1 cellular context compared by ENCODE assay signal in the genomic region with DNA sequence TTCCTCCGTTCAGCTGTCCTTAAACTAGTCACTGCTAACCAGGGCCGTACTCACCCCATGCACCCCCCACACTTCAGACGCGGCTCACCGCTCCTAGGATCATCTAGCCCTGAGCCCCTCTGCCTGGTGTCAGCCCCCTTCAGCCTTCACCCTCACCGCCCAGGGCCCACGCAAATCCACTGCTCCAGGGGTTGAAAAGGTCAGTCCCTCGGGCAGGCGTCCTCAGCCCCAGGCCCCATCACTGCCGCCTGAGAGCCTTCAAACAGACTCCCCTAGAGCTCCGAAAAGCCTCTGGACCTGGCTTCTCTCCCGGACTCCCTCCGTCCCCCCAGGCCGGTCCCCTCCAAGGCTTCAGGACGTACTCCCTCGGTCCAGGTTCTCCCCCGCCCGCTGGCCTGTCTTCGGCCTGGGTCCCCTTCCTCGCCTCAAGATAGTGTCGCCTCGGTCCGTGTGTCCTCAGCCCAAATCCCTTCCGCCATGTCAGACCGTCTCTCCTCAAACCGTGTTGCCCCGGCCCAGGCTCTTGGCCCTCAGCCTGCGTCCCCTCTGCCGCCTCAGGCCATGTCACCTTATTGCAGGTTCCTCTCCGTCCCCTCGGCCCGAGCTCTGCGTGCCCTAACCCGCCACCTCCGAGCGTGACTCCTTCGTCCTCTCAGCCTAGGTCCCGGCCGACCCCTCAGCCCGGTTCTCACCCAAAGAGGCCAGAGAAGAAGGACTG.
TF ChIP-seq lines count a peak whose summit lies in the region.

No MANE protein-coding gene starts in this region.

TF ChIP-seq in K562, 482 proteins besides CTCF, POLR2A, EP300 and RAD21 (continued from another document and continues in another):
- TF ChIP-seq, protein P1, sequence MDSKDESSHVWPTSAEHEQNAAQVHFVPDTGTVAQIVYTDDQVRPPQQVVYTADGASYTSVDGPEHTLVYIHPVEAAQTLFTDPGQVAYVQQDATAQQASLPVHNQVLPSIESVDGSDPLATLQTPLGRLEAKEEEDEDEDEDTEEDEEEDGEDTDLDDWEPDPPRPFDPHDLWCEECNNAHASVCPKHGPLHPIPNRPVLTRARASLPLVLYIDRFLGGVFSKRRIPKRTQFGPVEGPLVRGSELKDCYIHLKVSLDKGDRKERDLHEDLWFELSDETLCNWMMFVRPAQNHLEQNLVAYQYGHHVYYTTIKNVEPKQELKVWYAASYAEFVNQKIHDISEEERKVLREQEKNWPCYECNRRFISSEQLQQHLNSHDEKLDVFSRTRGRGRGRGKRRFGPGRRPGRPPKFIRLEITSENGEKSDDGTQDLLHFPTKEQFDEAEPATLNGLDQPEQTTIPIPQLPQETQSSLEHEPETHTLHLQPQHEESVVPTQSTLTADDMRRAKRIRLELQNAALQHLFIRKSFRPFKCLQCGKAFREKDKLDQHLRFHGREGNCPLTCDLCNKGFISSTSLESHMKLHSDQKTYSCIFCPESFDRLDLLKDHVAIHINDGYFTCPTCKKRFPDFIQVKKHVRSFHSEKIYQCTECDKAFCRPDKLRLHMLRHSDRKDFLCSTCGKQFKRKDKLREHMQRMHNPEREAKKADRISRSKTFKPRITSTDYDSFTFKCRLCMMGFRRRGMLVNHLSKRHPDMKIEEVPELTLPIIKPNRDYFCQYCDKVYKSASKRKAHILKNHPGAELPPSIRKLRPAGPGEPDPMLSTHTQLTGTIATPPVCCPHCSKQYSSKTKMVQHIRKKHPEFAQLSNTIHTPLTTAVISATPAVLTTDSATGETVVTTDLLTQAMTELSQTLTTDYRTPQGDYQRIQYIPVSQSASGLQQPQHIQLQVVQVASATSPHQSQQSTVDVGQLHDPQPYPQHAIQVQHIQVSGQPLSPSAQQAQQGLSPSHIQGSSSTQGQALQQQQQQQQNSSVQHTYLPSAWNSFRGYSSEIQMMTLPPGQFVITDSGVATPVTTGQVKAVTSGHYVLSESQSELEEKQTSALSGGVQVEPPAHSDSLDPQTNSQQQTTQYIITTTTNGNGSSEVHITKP (IDR thresholded peaks at IDR 0.05; ENCODE audit: partially characterized antibody): no peak
- TF ChIP-seq HNRNPLL (IDR thresholded peaks at IDR 0.05; ENCODE audit: low read depth, low read length, poor library complexity, severe bottlenecking): no peak
- TF ChIP-seq KLF10 (CRISPR knock-in tag; IDR thresholded peaks at IDR 0.05): no peak
- no peak for TF ChIP-seq TRIM28 (IDR thresholded peaks at IDR 0.05)
- TF ChIP-seq ZNF507 (tag; conservative IDR thresholded peaks at IDR 0.05): no peak
- TF ChIP-seq TCF3 (CRISPR knock-in tag; IDR thresholded peaks at IDR 0.05): no peak
- TF ChIP-seq SMAD2 (IDR thresholded peaks at IDR 0.05; ENCODE audit: low read depth, low read length): no peak
- TF ChIP-seq, protein P2, sequence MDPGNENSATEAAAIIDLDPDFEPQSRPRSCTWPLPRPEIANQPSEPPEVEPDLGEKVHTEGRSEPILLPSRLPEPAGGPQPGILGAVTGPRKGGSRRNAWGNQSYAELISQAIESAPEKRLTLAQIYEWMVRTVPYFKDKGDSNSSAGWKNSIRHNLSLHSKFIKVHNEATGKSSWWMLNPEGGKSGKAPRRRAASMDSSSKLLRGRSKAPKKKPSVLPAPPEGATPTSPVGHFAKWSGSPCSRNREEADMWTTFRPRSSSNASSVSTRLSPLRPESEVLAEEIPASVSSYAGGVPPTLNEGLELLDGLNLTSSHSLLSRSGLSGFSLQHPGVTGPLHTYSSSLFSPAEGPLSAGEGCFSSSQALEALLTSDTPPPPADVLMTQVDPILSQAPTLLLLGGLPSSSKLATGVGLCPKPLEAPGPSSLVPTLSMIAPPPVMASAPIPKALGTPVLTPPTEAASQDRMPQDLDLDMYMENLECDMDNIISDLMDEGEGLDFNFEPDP (CRISPR knock-in tag; IDR thresholded peaks at IDR 0.05): no peak
- no peak for TF ChIP-seq PHF8 (IDR thresholded peaks at IDR 0.05; ENCODE audit: borderline replicate concordance, low read length)
- TF ChIP-seq ESRRB (CRISPR knock-in tag; IDR thresholded peaks at IDR 0.05; ENCODE audit: borderline replicate concordance): no peak
- peak in 1 of 2 experiments; percentile 18; a peak in 1 of 4 replicates for TF ChIP-seq HDAC1 (IDR thresholded peaks at IDR 0.05)
- no peak for TF ChIP-seq SMC3 (conservative IDR thresholded peaks at IDR 0.05; ENCODE audit: insufficient read depth, low read depth, low read length)
- TF ChIP-seq FOXK1 (CRISPR knock-in tag; IDR thresholded peaks at IDR 0.05; ENCODE audit: borderline replicate concordance): peak; percentile 87; the same call in 1 of the 2 replicates
- TF ChIP-seq CREM (IDR thresholded peaks at IDR 0.05; ENCODE audit: low read depth): no peak
- no peak for TF ChIP-seq HDAC2 (IDR thresholded peaks at IDR 0.05)
- no peak for TF ChIP-seq MAFF (IDR thresholded peaks at IDR 0.05; ENCODE audit: low read length)
- TF ChIP-seq GATAD2A (IDR thresholded peaks at IDR 0.05): no peak
- TF ChIP-seq CEBPG (CRISPR knock-in tag; IDR thresholded peaks at IDR 0.05): peak; percentile 36; the same call in 1 of the 2 replicates
- no peak for TF ChIP-seq CEBPG (tag; conservative IDR thresholded peaks at IDR 0.05 in 1 of 2, IDR thresholded peaks at IDR 0.05 in 1 of 2)
- TF ChIP-seq, protein P3, sequence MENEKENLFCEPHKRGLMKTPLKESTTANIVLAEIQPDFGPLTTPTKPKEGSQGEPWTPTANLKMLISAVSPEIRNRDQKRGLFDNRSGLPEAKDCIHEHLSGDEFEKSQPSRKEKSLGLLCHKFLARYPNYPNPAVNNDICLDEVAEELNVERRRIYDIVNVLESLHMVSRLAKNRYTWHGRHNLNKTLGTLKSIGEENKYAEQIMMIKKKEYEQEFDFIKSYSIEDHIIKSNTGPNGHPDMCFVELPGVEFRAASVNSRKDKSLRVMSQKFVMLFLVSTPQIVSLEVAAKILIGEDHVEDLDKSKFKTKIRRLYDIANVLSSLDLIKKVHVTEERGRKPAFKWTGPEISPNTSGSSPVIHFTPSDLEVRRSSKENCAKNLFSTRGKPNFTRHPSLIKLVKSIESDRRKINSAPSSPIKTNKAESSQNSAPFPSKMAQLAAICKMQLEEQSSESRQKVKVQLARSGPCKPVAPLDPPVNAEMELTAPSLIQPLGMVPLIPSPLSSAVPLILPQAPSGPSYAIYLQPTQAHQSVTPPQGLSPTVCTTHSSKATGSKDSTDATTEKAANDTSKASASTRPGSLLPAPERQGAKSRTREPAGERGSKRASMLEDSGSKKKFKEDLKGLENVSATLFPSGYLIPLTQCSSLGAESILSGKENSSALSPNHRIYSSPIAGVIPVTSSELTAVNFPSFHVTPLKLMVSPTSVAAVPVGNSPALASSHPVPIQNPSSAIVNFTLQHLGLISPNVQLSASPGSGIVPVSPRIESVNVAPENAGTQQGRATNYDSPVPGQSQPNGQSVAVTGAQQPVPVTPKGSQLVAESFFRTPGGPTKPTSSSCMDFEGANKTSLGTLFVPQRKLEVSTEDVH (IDR thresholded peaks at IDR 0.05; ENCODE audit: low read depth, partially characterized antibody): no peak
- TF ChIP-seq CBFB (CRISPR knock-in tag; IDR thresholded peaks at IDR 0.05): no peak
- no peak for TF ChIP-seq SRF (CRISPR knock-in tag; IDR thresholded peaks at IDR 0.05)
- TF ChIP-seq SREBF1 (IDR thresholded peaks at IDR 0.05; ENCODE audit: borderline replicate concordance, low read depth, low read length): no peak
- TF ChIP-seq, protein P4, sequence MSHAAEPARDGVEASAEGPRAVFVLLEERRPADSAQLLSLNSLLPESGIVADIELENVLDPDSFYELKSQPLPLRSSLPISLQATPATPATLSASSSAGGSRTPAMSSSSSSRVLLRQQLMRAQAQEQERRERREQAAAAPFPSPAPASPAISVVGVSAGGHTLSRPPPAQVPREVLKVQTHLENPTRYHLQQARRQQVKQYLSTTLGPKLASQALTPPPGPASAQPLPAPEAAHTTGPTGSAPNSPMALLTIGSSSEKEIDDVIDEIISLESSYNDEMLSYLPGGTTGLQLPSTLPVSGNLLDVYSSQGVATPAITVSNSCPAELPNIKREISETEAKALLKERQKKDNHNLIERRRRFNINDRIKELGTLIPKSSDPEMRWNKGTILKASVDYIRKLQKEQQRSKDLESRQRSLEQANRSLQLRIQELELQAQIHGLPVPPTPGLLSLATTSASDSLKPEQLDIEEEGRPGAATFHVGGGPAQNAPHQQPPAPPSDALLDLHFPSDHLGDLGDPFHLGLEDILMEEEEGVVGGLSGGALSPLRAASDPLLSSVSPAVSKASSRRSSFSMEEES (CRISPR knock-in tag; IDR thresholded peaks at IDR 0.05): no peak
- TF ChIP-seq, protein P5, sequence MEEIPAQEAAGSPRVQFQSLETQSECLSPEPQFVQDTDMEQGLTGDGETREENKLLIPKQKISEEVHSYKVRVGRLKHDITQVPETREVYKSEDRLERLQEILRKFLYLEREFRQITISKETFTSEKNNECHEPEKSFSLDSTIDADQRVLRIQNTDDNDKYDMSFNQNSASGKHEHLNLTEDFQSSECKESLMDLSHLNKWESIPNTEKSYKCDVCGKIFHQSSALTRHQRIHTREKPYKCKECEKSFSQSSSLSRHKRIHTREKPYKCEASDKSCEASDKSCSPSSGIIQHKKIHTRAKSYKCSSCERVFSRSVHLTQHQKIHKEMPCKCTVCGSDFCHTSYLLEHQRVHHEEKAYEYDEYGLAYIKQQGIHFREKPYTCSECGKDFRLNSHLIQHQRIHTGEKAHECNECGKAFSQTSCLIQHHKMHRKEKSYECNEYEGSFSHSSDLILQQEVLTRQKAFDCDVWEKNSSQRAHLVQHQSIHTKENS (CRISPR knock-in tag; IDR thresholded peaks at IDR 0.05): no peak
- TF ChIP-seq ETV6 (IDR thresholded peaks at IDR 0.05; ENCODE audit: borderline replicate concordance in 1 of 2, low read depth in 2 of 2, low read length in 1 of 2): no peak
- peak; percentile 80 for TF ChIP-seq ETV6 (CRISPR knock-in tag; IDR thresholded peaks at IDR 0.05; ENCODE audit: borderline replicate concordance)
- TF ChIP-seq, protein P6, sequence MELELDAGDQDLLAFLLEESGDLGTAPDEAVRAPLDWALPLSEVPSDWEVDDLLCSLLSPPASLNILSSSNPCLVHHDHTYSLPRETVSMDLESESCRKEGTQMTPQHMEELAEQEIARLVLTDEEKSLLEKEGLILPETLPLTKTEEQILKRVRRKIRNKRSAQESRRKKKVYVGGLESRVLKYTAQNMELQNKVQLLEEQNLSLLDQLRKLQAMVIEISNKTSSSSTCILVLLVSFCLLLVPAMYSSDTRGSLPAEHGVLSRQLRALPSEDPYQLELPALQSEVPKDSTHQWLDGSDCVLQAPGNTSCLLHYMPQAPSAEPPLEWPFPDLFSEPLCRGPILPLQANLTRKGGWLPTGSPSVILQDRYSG (tag; conservative IDR thresholded peaks at IDR 0.05; ENCODE audit: low read depth): no peak
- TF ChIP-seq IRF2 (CRISPR knock-in tag; IDR thresholded peaks at IDR 0.05): no peak
- no peak for TF ChIP-seq FOXA3 (CRISPR knock-in tag; conservative IDR thresholded peaks at IDR 0.05 in 1 of 2, IDR thresholded peaks at IDR 0.05 in 1 of 2)
- TF ChIP-seq, protein P7, sequence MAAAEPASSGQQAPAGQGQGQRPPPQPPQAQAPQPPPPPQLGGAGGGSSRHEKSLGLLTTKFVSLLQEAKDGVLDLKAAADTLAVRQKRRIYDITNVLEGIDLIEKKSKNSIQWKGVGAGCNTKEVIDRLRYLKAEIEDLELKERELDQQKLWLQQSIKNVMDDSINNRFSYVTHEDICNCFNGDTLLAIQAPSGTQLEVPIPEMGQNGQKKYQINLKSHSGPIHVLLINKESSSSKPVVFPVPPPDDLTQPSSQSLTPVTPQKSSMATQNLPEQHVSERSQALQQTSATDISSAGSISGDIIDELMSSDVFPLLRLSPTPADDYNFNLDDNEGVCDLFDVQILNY (CRISPR knock-in tag; IDR thresholded peaks at IDR 0.05): no peak
- TF ChIP-seq, protein P8, sequence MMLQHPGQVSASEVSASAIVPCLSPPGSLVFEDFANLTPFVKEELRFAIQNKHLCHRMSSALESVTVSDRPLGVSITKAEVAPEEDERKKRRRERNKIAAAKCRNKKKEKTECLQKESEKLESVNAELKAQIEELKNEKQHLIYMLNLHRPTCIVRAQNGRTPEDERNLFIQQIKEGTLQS (IDR thresholded peaks at IDR 0.05): no peak
- TF ChIP-seq, protein P8 (CRISPR knock-in tag; conservative IDR thresholded peaks at IDR 0.05): no peak
- TF ChIP-seq EWSR1 (IDR thresholded peaks at IDR 0.05; ENCODE audit: borderline replicate concordance, low read depth, partially characterized antibody): no peak
- no peak for TF ChIP-seq MAFK (IDR thresholded peaks at IDR 0.05; ENCODE audit: low read length)
- TF ChIP-seq, protein P9, sequence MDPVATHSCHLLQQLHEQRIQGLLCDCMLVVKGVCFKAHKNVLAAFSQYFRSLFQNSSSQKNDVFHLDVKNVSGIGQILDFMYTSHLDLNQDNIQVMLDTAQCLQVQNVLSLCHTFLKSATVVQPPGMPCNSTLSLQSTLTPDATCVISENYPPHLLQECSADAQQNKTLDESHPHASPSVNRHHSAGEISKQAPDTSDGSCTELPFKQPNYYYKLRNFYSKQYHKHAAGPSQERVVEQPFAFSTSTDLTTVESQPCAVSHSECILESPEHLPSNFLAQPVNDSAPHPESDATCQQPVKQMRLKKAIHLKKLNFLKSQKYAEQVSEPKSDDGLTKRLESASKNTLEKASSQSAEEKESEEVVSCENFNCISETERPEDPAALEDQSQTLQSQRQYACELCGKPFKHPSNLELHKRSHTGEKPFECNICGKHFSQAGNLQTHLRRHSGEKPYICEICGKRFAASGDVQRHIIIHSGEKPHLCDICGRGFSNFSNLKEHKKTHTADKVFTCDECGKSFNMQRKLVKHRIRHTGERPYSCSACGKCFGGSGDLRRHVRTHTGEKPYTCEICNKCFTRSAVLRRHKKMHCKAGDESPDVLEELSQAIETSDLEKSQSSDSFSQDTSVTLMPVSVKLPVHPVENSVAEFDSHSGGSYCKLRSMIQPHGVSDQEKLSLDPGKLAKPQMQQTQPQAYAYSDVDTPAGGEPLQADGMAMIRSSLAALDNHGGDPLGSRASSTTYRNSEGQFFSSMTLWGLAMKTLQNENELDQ (CRISPR knock-in tag; IDR thresholded peaks at IDR 0.05; ENCODE audit: borderline replicate concordance): peak; percentile 92; the same call in 1 of the 2 replicates
- TF ChIP-seq POLR2AphosphoS5 (IDR thresholded peaks at IDR 0.05; ENCODE audit: control insufficient read depth, insufficient read depth, low read depth, low read length): no peak
- TF ChIP-seq CBX8 (IDR thresholded peaks at IDR 0.05; ENCODE audit: borderline replicate concordance, extremely low read depth, low read depth, low read length, poor library complexity, severe bottlenecking): no peak
- no peak for TF ChIP-seq NFIC (IDR thresholded peaks at IDR 0.05)
- no peak for TF ChIP-seq GTF2F1 (IDR thresholded peaks at IDR 0.05; ENCODE audit: low read depth, low read length)
- TF ChIP-seq, protein P10, sequence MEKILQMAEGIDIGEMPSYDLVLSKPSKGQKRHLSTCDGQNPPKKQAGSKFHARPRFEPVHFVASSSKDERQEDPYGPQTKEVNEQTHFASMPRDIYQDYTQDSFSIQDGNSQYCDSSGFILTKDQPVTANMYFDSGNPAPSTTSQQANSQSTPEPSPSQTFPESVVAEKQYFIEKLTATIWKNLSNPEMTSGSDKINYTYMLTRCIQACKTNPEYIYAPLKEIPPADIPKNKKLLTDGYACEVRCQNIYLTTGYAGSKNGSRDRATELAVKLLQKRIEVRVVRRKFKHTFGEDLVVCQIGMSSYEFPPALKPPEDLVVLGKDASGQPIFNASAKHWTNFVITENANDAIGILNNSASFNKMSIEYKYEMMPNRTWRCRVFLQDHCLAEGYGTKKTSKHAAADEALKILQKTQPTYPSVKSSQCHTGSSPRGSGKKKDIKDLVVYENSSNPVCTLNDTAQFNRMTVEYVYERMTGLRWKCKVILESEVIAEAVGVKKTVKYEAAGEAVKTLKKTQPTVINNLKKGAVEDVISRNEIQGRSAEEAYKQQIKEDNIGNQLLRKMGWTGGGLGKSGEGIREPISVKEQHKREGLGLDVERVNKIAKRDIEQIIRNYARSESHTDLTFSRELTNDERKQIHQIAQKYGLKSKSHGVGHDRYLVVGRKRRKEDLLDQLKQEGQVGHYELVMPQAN (IDR thresholded peaks at IDR 0.05; ENCODE audit: borderline replicate concordance): peak; percentile 38
